16 cellular contexts compared by ENCODE assay signal in genomic region chr1:27384797-27385196, GRCh38. TPM values are rescaled to one million over a fixed set of nuclear protein-coding genes. Genes with fewer than 3 reads are reported as not detected.
"Had no signal": no experiment of that assay in that cellular context is flagged by ENCODE, and none has a peak within 500 bp of the region (broad histone marks: within the 10 kb centered on the region; RNA-seq: fewer than 3 reads in every experiment).

No MANE protein-coding gene starts in this region.

RNA-seq across cellular contexts. Expression of gene CD164L2, which starts 1.7 kb away (rescaled TPM):
- total RNA-seq: hepatocyte, left cardiac atrium, left lobe of liver, left ventricle myocardium inferior, left ventricle myocardium superior, liver, lung microvascular endothelial cell, mesenteric fat pad, mononuclear cell, myocyte had no signal
- polyA plus RNA-seq: immature natural killer cell; liver; naive thymus-derived CD4-positive, alpha-beta T cell had no signal

RNA-seq across cellular contexts. Expression of gene GPR3, which starts 7.6 kb away (rescaled TPM):
- total RNA-seq: left colon, left lobe of liver had no signal
- polyA plus RNA-seq: immature natural killer cell had no signal

RNA-seq across cellular contexts. Expression of gene FCN3, which starts 10.2 kb away (rescaled TPM):
- total RNA-seq: hepatocyte; kidney epithelial cell; lung microvascular endothelial cell; mammary epithelial cell; mononuclear cell; myocyte; naive thymus-derived CD4-positive, alpha-beta T cell had no signal
- polyA plus RNA-seq: hepatocyte; immature natural killer cell; keratinocyte; mammary epithelial cell; naive thymus-derived CD4-positive, alpha-beta T cell had no signal

RNA-seq across cellular contexts. Expression of gene SYTL1, which starts 43.0 kb away (rescaled TPM):
- total RNA-seq: lung microvascular endothelial cell, myocyte had no signal
